ENCODE assay signal across 2 cellular contexts in genomic region chr4:94356444-94356843, GRCh38.
TF ChIP-seq lines count a peak whose summit lies in the region.

No MANE protein-coding gene starts in this region.

TF ChIP-seq in GM23338, 12 proteins besides CTCF, POLR2A, EP300 and RAD21:
- TF ChIP-seq EZH2 (IDR thresholded peaks at IDR 0.05; ENCODE audit: low read depth, unreplicated experiment): no peak

TF ChIP-seq in K562, 482 proteins besides CTCF, POLR2A, EP300 and RAD21:
- no peak for TF ChIP-seq SAP30 (IDR thresholded peaks at IDR 0.05; ENCODE audit: borderline replicate concordance, insufficient read depth, low read depth, low read length, poor library complexity, severe bottlenecking)
- TF ChIP-seq, protein P1, sequence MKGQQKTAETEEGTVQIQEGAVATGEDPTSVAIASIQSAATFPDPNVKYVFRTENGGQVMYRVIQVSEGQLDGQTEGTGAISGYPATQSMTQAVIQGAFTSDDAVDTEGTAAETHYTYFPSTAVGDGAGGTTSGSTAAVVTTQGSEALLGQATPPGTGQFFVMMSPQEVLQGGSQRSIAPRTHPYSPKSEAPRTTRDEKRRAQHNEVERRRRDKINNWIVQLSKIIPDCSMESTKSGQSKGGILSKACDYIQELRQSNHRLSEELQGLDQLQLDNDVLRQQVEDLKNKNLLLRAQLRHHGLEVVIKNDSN (CRISPR knock-in tag; IDR thresholded peaks at IDR 0.05): no peak
- no peak for TF ChIP-seq ILK (tag; IDR thresholded peaks at IDR 0.05; ENCODE audit: borderline replicate concordance, low read depth)
- no peak for TF ChIP-seq ZSCAN32 (CRISPR knock-in tag; IDR thresholded peaks at IDR 0.05)
- TF ChIP-seq EP400 (IDR thresholded peaks at IDR 0.05): no peak
- no peak for TF ChIP-seq CCAR2 (IDR thresholded peaks at IDR 0.05; ENCODE audit: low read depth, low read length)
- TF ChIP-seq USF2 (CRISPR knock-in tag; IDR thresholded peaks at IDR 0.05): no peak
- TF ChIP-seq SPI1 (IDR thresholded peaks at IDR 0.05; ENCODE audit: borderline replicate concordance, low read depth, low read length): no peak
- no peak for TF ChIP-seq ELK3 (CRISPR knock-in tag; IDR thresholded peaks at IDR 0.05)
- TF ChIP-seq, protein P2, sequence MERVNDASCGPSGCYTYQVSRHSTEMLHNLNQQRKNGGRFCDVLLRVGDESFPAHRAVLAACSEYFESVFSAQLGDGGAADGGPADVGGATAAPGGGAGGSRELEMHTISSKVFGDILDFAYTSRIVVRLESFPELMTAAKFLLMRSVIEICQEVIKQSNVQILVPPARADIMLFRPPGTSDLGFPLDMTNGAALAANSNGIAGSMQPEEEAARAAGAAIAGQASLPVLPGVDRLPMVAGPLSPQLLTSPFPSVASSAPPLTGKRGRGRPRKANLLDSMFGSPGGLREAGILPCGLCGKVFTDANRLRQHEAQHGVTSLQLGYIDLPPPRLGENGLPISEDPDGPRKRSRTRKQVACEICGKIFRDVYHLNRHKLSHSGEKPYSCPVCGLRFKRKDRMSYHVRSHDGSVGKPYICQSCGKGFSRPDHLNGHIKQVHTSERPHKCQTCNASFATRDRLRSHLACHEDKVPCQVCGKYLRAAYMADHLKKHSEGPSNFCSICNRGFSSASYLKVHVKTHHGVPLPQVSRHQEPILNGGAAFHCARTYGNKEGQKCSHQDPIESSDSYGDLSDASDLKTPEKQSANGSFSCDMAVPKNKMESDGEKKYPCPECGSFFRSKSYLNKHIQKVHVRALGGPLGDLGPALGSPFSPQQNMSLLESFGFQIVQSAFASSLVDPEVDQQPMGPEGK (CRISPR knock-in tag; IDR thresholded peaks at IDR 0.05; ENCODE audit: borderline replicate concordance): no peak
- TF ChIP-seq YY1 (IDR thresholded peaks at IDR 0.05; ENCODE audit: borderline replicate concordance in 1 of 3, control insufficient read depth in 1 of 3, extremely low read depth in 1 of 3, insufficient read depth in 3 of 3, insufficient read length in 1 of 3, insufficient replicate concordance in 2 of 3, low read depth in 1 of 3, low read length in 2 of 3): no peak
- no peak for TF ChIP-seq ZNF778 (CRISPR knock-in tag; IDR thresholded peaks at IDR 0.05)
- TF ChIP-seq, protein P3, sequence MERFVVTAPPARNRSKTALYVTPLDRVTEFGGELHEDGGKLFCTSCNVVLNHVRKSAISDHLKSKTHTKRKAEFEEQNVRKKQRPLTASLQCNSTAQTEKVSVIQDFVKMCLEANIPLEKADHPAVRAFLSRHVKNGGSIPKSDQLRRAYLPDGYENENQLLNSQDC (CRISPR knock-in tag; IDR thresholded peaks at IDR 0.05): no peak
